ENCODE assay signal across 27 cellular contexts in the genomic region with DNA sequence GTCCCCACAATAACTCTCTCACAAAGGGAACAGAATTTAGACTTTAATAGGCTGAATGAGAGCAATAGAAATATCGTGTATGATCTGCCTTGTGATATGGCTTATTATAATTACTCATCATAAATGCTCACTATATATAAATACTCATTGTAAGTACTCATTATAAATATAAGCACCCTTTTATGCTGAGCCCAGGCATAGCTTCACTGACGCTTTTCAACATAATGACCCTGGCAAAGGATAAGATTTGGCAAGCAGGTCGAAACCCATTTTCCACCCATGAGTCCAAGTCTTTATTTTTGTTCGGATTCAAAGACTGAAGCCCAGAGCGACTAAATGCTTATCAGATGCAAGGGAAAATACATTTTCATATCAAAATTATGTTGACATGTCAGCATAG.
"Had no signal": no experiment of that assay in that cellular context is flagged by ENCODE, and none has a peak within 500 bp of the region (broad histone marks: within the 10 kb centered on the region; RNA-seq: fewer than 3 reads in every experiment).

No MANE protein-coding gene starts in this region.

- H3K4me2 ChIP-seq: KMS-11 had no signal

- DNase-seq: activated CD4-positive, alpha-beta memory T cell treated with anti-CD3 and anti-CD28 coated beads for 36 hours; activated CD4-positive, alpha-beta T cell treated with anti-CD3 and anti-CD28 coated beads, Interleukin-2, amount 10 ng/mL, durations not matched to agents 7 days and 5 days; activated CD4-positive, CD25-positive, alpha-beta regulatory T cell; activated CD8-positive, alpha-beta memory T cell treated with anti-CD3 and anti-CD28 coated beads for 24 hours; activated effector memory CD4-positive, alpha-beta T cell treated with anti-CD3 and anti-CD28 coated beads, Interleukin-2, amount 50 U/mL, for 16 hours; activated naive CD4-positive, alpha-beta T cell treated with Interleukin-2 at 50 U/mL for 16 hours; activated naive CD8-positive, alpha-beta T cell treated with anti-CD3 and anti-CD28 coated beads, Interleukin-2, amount 50 U/mL, for 24 hours; activated T-cell treated with anti-CD3 and anti-CD28 coated beads, Interleukin-2, amount 50 U/mL, for 4 hours; amniotic stem cell; body of pancreas; MG63; MV-4-11; NCI-H1092 treated with DMSO at 0.1 percent for 48 hours; NCI-H1436 treated with DMSO at 0.1 percent for 48 hours; NCI-H187; NCI-H2081; NCI-H510A treated with DMSO at 0.1 percent for 48 hours; NCI-H69; SIG-M5; T-cell; T-helper 2 cell; T1000 had no signal

- H3K27me3 Mint-ChIP-seq: activated CD4-positive, alpha-beta memory T cell treated with anti-CD3 and anti-CD28 coated beads for 36 hours; activated CD4-positive, alpha-beta T cell treated with anti-CD3 and anti-CD28 coated beads, Interleukin-2, amount 10 ng/mL, durations not matched to agents 7 days and 5 days; activated naive CD8-positive, alpha-beta T cell treated with anti-CD3 and anti-CD28 coated beads, Interleukin-2, amount 50 U/mL, for 24 hours; T-cell had no signal

- H3K4me1 Mint-ChIP-seq: activated CD4-positive, alpha-beta T cell treated with anti-CD3 and anti-CD28 coated beads, Interleukin-2, amount 10 ng/mL, durations not matched to agents 7 days and 5 days; activated naive CD8-positive, alpha-beta T cell treated with anti-CD3 and anti-CD28 coated beads, Interleukin-2, amount 50 U/mL, for 24 hours; T-cell had no signal

- ATAC-seq: activated naive CD4-positive, alpha-beta T cell treated with anti-CD3 and anti-CD28 coated beads, Interleukin-2, amount 50 U/mL, for 72 hours; activated naive CD8-positive, alpha-beta T cell treated with anti-CD3 and anti-CD28 coated beads, Interleukin-2, amount 50 U/mL, for 24 hours; activated T-cell treated with anti-CD3 and anti-CD28 coated beads, Interleukin-2, amount 50 U/mL, for 4 hours; body of pancreas; PC-3; T-cell had no signal

- H3K4me3 ChIP-seq: ascending aorta, body of pancreas, MG63, SK-N-MC had no signal

- H3K4me1 ChIP-seq: ascending aorta, body of pancreas had no signal

- H3K27ac ChIP-seq: ascending aorta, body of pancreas, KMS-11, SK-N-MC had no signal

- H3K27me3 ChIP-seq: ascending aorta, body of pancreas, MG63 had no signal

- H3K9me3 Mint-ChIP-seq: activated CD4-positive, alpha-beta T cell treated with anti-CD3 and anti-CD28 coated beads, Interleukin-2, amount 10 ng/mL, durations not matched to agents 7 days and 5 days had no signal

- H3K36me3 ChIP-seq: ascending aorta, MG63 had no signal

- H3K36me3 Mint-ChIP-seq: activated CD4-positive, alpha-beta memory T cell treated with anti-CD3 and anti-CD28 coated beads for 36 hours; activated naive CD4-positive, alpha-beta T cell treated with anti-CD3 and anti-CD28 coated beads, Interleukin-2, amount 50 U/mL, for 72 hours; T-cell had no signal

- H3K4me3 Mint-ChIP-seq: activated CD4-positive, alpha-beta memory T cell treated with anti-CD3 and anti-CD28 coated beads for 36 hours; activated CD4-positive, alpha-beta T cell treated with anti-CD3 and anti-CD28 coated beads, Interleukin-2, amount 10 ng/mL, durations not matched to agents 7 days and 5 days; activated naive CD8-positive, alpha-beta T cell treated with anti-CD3 and anti-CD28 coated beads, Interleukin-2, amount 50 U/mL, for 24 hours; activated T-cell treated with anti-CD3 and anti-CD28 coated beads, Interleukin-2, amount 50 U/mL, for 4 hours; T-cell had no signal

- H3K9me3 ChIP-seq: body of pancreas had no signal

- H3K9ac ChIP-seq: KMS-11 had no signal

- H3K27ac Mint-ChIP-seq: activated CD4-positive, alpha-beta memory T cell treated with anti-CD3 and anti-CD28 coated beads for 36 hours; activated CD4-positive, alpha-beta T cell treated with anti-CD3 and anti-CD28 coated beads, Interleukin-2, amount 10 ng/mL, durations not matched to agents 7 days and 5 days; activated naive CD4-positive, alpha-beta T cell treated with anti-CD3 and anti-CD28 coated beads, Interleukin-2, amount 50 U/mL, for 72 hours; activated naive CD8-positive, alpha-beta T cell treated with anti-CD3 and anti-CD28 coated beads, Interleukin-2, amount 50 U/mL, for 24 hours; T-cell had no signal
